ENCODE assay signal across 12 cellular contexts in the genomic region with DNA sequence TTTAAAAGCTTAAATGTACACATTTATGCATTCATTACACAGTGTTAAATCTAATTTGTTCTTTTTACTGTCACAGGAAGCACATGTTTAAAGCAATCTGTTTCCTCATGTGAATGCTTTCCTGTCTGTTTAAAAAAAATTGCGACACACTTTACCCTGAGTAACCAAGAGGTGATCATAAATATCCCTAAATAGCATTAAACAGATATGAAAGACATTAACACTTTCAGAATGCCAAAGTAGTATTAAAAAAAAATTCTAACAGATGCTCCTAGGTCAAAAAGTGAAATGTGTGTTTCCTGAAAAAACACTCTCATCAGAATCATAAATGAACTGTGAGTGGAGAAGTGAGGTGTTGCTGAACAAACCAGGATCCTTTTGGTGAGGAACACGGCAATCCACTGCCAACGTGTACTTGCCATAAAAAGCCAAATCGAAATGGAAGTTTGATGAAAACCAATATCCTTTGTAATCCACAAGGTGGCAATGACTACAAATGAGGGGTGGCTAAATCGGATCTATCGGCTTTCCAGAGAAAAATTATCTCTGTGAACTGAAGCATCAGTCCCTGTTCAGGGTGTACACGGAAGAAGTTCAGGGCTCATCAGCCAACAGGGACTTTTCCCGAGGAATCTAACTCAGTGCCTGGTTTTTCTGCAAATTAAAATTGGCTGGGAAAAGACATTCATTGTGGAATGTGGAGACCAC.
DNase-seq lines count a peak whose midpoint lies in the region; ATAC-seq and TF ChIP-seq lines count a peak whose summit lies in the region.
"Had no signal": no experiment of that assay in that cellular context is flagged by ENCODE, and none has a peak within 500 bp of the region (broad histone marks: within the 10 kb centered on the region; RNA-seq: fewer than 3 reads in every experiment).

No MANE protein-coding gene starts in this region.

- intact Hi-C loops in stomach (cut with DNase I; ENCODE audit: low total_unique reads): no loop called here
- intact Hi-C loops in body of pancreas (cut with DNase I): no loop called here
- intact Hi-C loops in aorta (cut with DNase I): loop anchor here (5.0 to 10.0 kb wide), 4 partner anchors 63 to 248 kb away; a partner anchor contains a TSS

- POLR2A ChIA-PET in SK-N-SH (lab: Yijun Ruan, JAX): interaction anchor here (0.8 to 1.0 kb wide), 2 partner anchors 17 to 21 kb away, joined by 3 read pairs; no protein-coding TSS in a partner anchor

- no peaks in the 10 kb centered on the region for H4K20me1 ChIP-seq in SK-N-SH (ENCODE audit: insufficient read depth)

- H3K27ac ChIP-seq in SK-N-SH (ENCODE audit: low read depth in 2 of 2, low read length in 1 of 2) (peak overlapping the region; percentile 82 to 98), stomach (peak overlapping the region in 3 of 5 donors; percentile 60 to 72 (median 70)), body of pancreas (no peak overlapping the region), aorta (ENCODE audit: low read depth in 1 of 2, low read length in 2 of 2) (no peak overlapping the region)
- H3K27ac ChIP-seq: 22Rv1 had no signal

- H3K9me2 ChIP-seq in SK-N-SH: no peaks in the 10 kb centered on the region

- H3K27me3 Mint-ChIP-seq in glutamatergic neuron (ENCODE audit: unreplicated experiment): no peaks in the 10 kb centered on the region

- H3K27me3 ChIP-seq in SK-N-SH (ENCODE audit: insufficient read depth) (no peaks in the 10 kb centered on the region), stomach (no peaks in the 10 kb centered on the region), body of pancreas (no peaks in the 10 kb centered on the region), aorta (ENCODE audit: control insufficient read depth in 1 of 2, insufficient read depth in 2 of 2, low read length in 1 of 2) (no peaks in the 10 kb centered on the region)

- TF ChIP-seq RAD21 in SK-N-SH (IDR thresholded peaks at IDR 0.05; ENCODE audit: low read length): peak; percentile 54

- H2AFZ ChIP-seq in SK-N-SH (ENCODE audit: low read depth): peak overlapping the region; percentile 22; the same call in 1 of the 2 replicates

- H3K9ac ChIP-seq in SK-N-SH: peak overlapping the region; percentile 57; the same call in 1 of the 2 replicates

- TF ChIP-seq CTCF in SK-N-SH (IDR thresholded peaks at IDR 0.05) (peak; percentile 49), glutamatergic neuron (IDR thresholded peaks at IDR 0.05; ENCODE audit: partially characterized antibody, unreplicated experiment) (no peak), stomach (IDR thresholded peaks at IDR 0.05) (no peak), body of pancreas (IDR thresholded peaks at IDR 0.05) (no peak)

- no peaks in the 10 kb centered on the region for H3K9me3 Mint-ChIP-seq in glutamatergic neuron (ENCODE audit: unreplicated experiment)

- no peaks in the 10 kb centered on the region for H3K36me3 Mint-ChIP-seq in glutamatergic neuron (ENCODE audit: unreplicated experiment)

- peak; percentile 32 for DNase-seq in DMS 273 (lab: John Stamatoyannopoulos, UW; ENCODE audit: unreplicated experiment)
- DNase-seq in DMS 273 treated with DMSO at 0.1 percent for 48 hours (lab: John Stamatoyannopoulos, UW): no peak
- DNase-seq in SK-N-SH: no peak
- no peak for DNase-seq in glutamatergic neuron
- DNase-seq in stomach: no peak
- no peak for DNase-seq in body of pancreas
- no peak for DNase-seq in aorta
- no peak for DNase-seq in RPMI8226
- DNase-seq: activated naive CD4-positive, alpha-beta T cell; NCI-H510A had no signal

- peaks cover 44 to 50% of the 10 kb centered on the region in 2 experiments for H3K4me1 ChIP-seq in SK-N-SH (ENCODE audit: control insufficient read depth in 1 of 2, insufficient read depth in 2 of 2, low read depth in 1 of 2, low read length in 1 of 2)
- H3K4me1 ChIP-seq in stomach: peaks cover 0 to 36% (median under 1%) of the 10 kb centered on the region in 4 donors
- H3K4me1 ChIP-seq in body of pancreas: no peaks in the 10 kb centered on the region
- peaks cover 0 to 4% of the 10 kb centered on the region in 2 donors for H3K4me1 ChIP-seq in aorta (ENCODE audit: control insufficient read depth in 1 of 2, insufficient read depth in 2 of 2, low read length in 2 of 2)

- TF ChIP-seq POLR2A in stomach (IDR thresholded peaks at IDR 0.05) (no peak), body of pancreas (IDR thresholded peaks at IDR 0.05) (no peak)

- H3K79me2 ChIP-seq in SK-N-SH (ENCODE audit: insufficient read depth): peaks cover 33% of the 10 kb centered on the region

- CTCF ChIA-PET in SK-N-SH (lab: Yijun Ruan, JAX): interaction anchor here (0.6 to 3.4 kb wide), 3 partner anchors 8 to 104 kb away, joined by 3 to 26 read pairs (median 3); no protein-coding TSS in a partner anchor

- H3K4me3 ChIP-seq in SK-N-SH (ENCODE audit: low read depth in 2 of 2, low read length in 1 of 2): peak overlapping the region; percentile 9 to 53; a peak in 1 of 4 replicates
- no peak overlapping the region for H3K4me3 ChIP-seq in stomach
- H3K4me3 ChIP-seq in body of pancreas: no peak overlapping the region
- no peak overlapping the region for H3K4me3 ChIP-seq in aorta (ENCODE audit: low read length in 2 of 2)

- H3K36me3 ChIP-seq in SK-N-SH (replicated peaks in 1 of 2; ENCODE audit: control insufficient read depth in 1 of 2, insufficient read depth in 2 of 2, low read length in 1 of 2) (peaks cover 2 to 5% of the 10 kb centered on the region in 2 experiments), stomach (no peaks in the 10 kb centered on the region), body of pancreas (replicated peaks in 1 of 2; ENCODE audit: insufficient read depth in 1 of 2, low read depth in 2 of 2) (no peaks in the 10 kb centered on the region), aorta (ENCODE audit: control insufficient read depth in 1 of 2, insufficient read depth in 2 of 2, low read length in 1 of 2) (no peaks in the 10 kb centered on the region)
- H3K36me3 ChIP-seq: neutrophil had no signal

- H3K4me2 ChIP-seq in SK-N-SH: peak overlapping the region; percentile 86

- H3F3A ChIP-seq in SK-N-SH (replicated peaks; ENCODE audit: insufficient read depth): peaks cover 29% of the 10 kb centered on the region

- TF ChIP-seq EP300 in SK-N-SH (IDR thresholded peaks at IDR 0.05; ENCODE audit: borderline replicate concordance in 1 of 2, low read depth in 1 of 2, low read length in 1 of 2) (peak in 1 of 2 experiments; percentile 77; a peak in 1 of 4 replicates), stomach (IDR thresholded peaks at IDR 0.05) (no peak)

- 28% methylated on average over 8 of the region's 8 CpGs for WGBS in SK-N-SH (ENCODE audit: low lambda C conversion rate)
- 54 to 77% (median 71%) methylated on average over 8 of the region's 8 CpGs for WGBS in stomach, 5 donors
- WGBS in body of pancreas, 2 donors: 69 to 81% methylated on average over 8 of the region's 8 CpGs
- WGBS in aorta, 2 donors: 82 to 87% methylated on average over 8 of the region's 8 CpGs

- H3K27ac Mint-ChIP-seq in glutamatergic neuron (ENCODE audit: unreplicated experiment): peak overlapping the region; percentile 20

- ATAC-seq in body of pancreas (no peak), aorta (ENCODE audit: low FRiP score) (no peak)

- peaks cover 31% of the 10 kb centered on the region for H3K4me1 Mint-ChIP-seq in glutamatergic neuron (ENCODE audit: low read depth, unreplicated experiment)

- no peak overlapping the region for H3K4me3 Mint-ChIP-seq in glutamatergic neuron (ENCODE audit: unreplicated experiment)

- H3K9me3 ChIP-seq in SK-N-SH: no peaks in the 10 kb centered on the region
- H3K9me3 ChIP-seq in stomach: no peaks in the 10 kb centered on the region
- H3K9me3 ChIP-seq in body of pancreas: no peaks in the 10 kb centered on the region
- no peaks in the 10 kb centered on the region for H3K9me3 ChIP-seq in aorta (ENCODE audit: control insufficient read depth, low read length)
- H3K9me3 ChIP-seq: neutrophil had no signal

TF ChIP-seq in SK-N-SH, 30 proteins besides CTCF, POLR2A, EP300 and RAD21:
- TF ChIP-seq GATA2 (CRISPR knock-in tag; IDR thresholded peaks at IDR 0.05) (0 out of 2 replicates have a peak, but pooled peaks have one; percentile 4), MXI1 (IDR thresholded peaks at IDR 0.05; ENCODE audit: low read depth, low read length) (peak; percentile 78), MEF2A (IDR thresholded peaks at IDR 0.05; ENCODE audit: borderline replicate concordance, low read depth) (no peak), FOSL2 (IDR thresholded peaks at IDR 0.05; ENCODE audit: borderline replicate concordance, low read depth) (no peak), SIN3A (IDR thresholded peaks at IDR 0.05; ENCODE audit: borderline replicate concordance, low read depth, low read length) (no peak), RXRA (IDR thresholded peaks at IDR 0.05; ENCODE audit: borderline replicate concordance, low read depth) (no peak), POLR2AphosphoS5 (IDR thresholded peaks at IDR 0.05; ENCODE audit: low read depth, low read length) (no peak), SMC3 (IDR thresholded peaks at IDR 0.05; ENCODE audit: low read depth, low read length) (peak; percentile 35), ELF1 (IDR thresholded peaks at IDR 0.05) (no peak), CHD2 (IDR thresholded peaks at IDR 0.05; ENCODE audit: low read length, partially characterized antibody) (no peak)
- TF ChIP-seq, protein P1, sequence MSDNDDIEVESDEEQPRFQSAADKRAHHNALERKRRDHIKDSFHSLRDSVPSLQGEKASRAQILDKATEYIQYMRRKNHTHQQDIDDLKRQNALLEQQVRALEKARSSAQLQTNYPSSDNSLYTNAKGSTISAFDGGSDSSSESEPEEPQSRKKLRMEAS (IDR thresholded peaks at IDR 0.05; ENCODE audit: low read depth): no peak
- TF ChIP-seq, protein P2, sequence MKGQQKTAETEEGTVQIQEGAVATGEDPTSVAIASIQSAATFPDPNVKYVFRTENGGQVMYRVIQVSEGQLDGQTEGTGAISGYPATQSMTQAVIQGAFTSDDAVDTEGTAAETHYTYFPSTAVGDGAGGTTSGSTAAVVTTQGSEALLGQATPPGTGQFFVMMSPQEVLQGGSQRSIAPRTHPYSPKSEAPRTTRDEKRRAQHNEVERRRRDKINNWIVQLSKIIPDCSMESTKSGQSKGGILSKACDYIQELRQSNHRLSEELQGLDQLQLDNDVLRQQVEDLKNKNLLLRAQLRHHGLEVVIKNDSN (IDR thresholded peaks at IDR 0.05; ENCODE audit: borderline replicate concordance, low read depth): no peak
- TF ChIP-seq, protein P3, sequence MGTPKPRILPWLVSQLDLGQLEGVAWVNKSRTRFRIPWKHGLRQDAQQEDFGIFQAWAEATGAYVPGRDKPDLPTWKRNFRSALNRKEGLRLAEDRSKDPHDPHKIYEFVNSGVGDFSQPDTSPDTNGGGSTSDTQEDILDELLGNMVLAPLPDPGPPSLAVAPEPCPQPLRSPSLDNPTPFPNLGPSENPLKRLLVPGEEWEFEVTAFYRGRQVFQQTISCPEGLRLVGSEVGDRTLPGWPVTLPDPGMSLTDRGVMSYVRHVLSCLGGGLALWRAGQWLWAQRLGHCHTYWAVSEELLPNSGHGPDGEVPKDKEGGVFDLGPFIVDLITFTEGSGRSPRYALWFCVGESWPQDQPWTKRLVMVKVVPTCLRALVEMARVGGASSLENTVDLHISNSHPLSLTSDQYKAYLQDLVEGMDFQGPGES (IDR thresholded peaks at IDR 0.05; ENCODE audit: low read depth, low read length): no peak
TF ChIP-seq in SK-N-SH: peak in this region for 3.

Comparison
In these comparisons a context has a peak if more than half of its experiments do, and no peak if none do; other contexts are left out.
1. H3K27ac ChIP-seq: peak in SK-N-SH (2 of 2) and stomach (3 of 5); none in body of pancreas (0 of 4) and aorta (0 of 2).
2. H3K4me3 ChIP-seq: peak in SK-N-SH (2 of 2); none in stomach (0 of 4), body of pancreas (0 of 2) and aorta (0 of 2).
3. intact Hi-C loops: an anchor here in aorta (5.0 to 10.0 kb wide); none called in stomach and body of pancreas.